In the genomic region with DNA sequence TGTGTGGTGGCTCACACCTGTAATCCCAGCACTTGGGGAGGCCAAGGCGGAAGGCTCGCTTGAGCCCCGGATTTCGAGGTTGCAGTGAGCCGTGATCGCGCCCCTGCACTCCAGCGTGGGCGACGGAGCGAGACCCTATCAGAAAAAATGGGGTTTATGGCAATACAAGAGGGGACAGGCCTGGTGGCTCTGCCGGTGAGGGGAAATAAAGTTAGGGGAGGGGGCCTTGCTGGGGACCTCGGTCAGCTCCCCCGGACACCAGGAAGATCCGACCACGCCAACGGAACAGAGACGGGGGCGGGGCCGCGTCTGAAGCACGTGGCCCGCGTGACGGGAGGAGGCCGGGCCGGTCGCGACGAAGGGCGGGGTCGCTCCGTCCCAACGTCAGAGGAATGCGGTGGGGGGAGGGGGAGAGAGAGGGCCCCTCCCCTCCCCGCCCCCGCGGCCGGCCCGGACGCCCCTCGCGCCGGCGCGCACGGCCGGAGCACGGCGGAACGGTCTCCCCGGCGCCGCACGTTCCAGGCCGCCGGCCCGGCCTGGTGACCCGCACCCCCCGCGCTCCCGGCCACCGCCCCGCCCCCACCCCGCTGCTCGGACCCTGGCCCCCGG, we compare ENCODE assay signal across 8 cellular contexts. TPM values are rescaled to one million over a fixed set of nuclear protein-coding genes. Genes with fewer than 3 reads are reported as not detected.
DNase-seq lines count a peak whose midpoint lies in the region; ATAC-seq and TF ChIP-seq lines count a peak whose summit lies in the region.

No MANE protein-coding gene starts in this region.

- peaks cover 16% of the 10 kb centered on the region for H3K36me3 ChIP-seq in CD8-positive, alpha-beta T cell (ENCODE audit: insufficient read depth, low read length)
- H3K36me3 ChIP-seq in prostate gland = peaks cover 0 to 5% of the 10 kb centered on the region in 2 donors
- H3K36me3 ChIP-seq in upper lobe of right lung = peaks cover 11% of the 10 kb centered on the region

- H3K27me3 ChIP-seq in CD8-positive, alpha-beta T cell (ENCODE audit: insufficient read depth, low read length) = no peaks in the 10 kb centered on the region
- no peaks in the 10 kb centered on the region for H3K27me3 ChIP-seq in prostate gland (replicated peaks; ENCODE audit: insufficient read depth)
- no peaks in the 10 kb centered on the region for H3K27me3 ChIP-seq in upper lobe of right lung

- peak overlapping the region; percentile 97 for H3K4me3 Mint-ChIP-seq in CD8-positive, alpha-beta T cell

- H3K27ac Mint-ChIP-seq in CD8-positive, alpha-beta T cell = peak overlapping the region; percentile 99

- POLR2A ChIA-PET in CD8-positive, alpha-beta T cell (lab: Charles Lee) = interaction anchor here (1.1 to 3.4 kb wide), 6 partner anchors 10 to 204 kb away, joined by 3 to 46 read pairs (median 18); a partner anchor contains a TSS

- H3K4me1 Mint-ChIP-seq in CD8-positive, alpha-beta T cell (ENCODE audit: low read depth) = peaks cover 41% of the 10 kb centered on the region

- peak; percentile 75 to 90 (median 89) for DNase-seq in CD8-positive, alpha-beta T cell
- DNase-seq in GOT3 (lab: John Stamatoyannopoulos, UW) (peak; percentile 63), NCI-H146 (lab: John Stamatoyannopoulos, UW) (peak; percentile 94), T-helper 1 cell (peak; percentile 84 to 92 (median 85)), amniotic stem cell (lab: John Stamatoyannopoulos, UW) (peak; percentile 80), left ventricle myocardium superior (peak; percentile 97), prostate gland (ENCODE audit: low spot score) (peak; percentile 96), upper lobe of right lung (peak; percentile 97)

- peak; percentile 8 for ATAC-seq in CD8-positive, alpha-beta T cell
- ATAC-seq in left ventricle myocardium superior (peak; percentile 59), upper lobe of right lung (peak; percentile 72)

- peak overlapping the region; percentile 85 for H3K27ac ChIP-seq in CD8-positive, alpha-beta T cell (ENCODE audit: low read depth, low read length)
- H3K27ac ChIP-seq in prostate gland = peak overlapping the region; percentile 95 to 98
- H3K27ac ChIP-seq in upper lobe of right lung = peak overlapping the region; percentile 99

- no peaks in the 10 kb centered on the region for H3K9me3 Mint-ChIP-seq in CD8-positive, alpha-beta T cell

- intact Hi-C loops in CD8-positive, alpha-beta T cell (cut with DNase I, micrococcal nuclease) = loop anchor here (1.0 to 10.0 kb wide), 6 partner anchors 18 to 1866 kb away; a partner anchor contains a TSS
- intact Hi-C loops in left ventricle myocardium superior (cut with micrococcal nuclease) = no loop called here
- intact Hi-C loops in prostate gland (cut with DNase I) = loop anchor here (5.0 kb wide), 2 partner anchors 46 to 204 kb away; a partner anchor contains a TSS
- intact Hi-C loops in upper lobe of right lung (cut with DNase I) = no loop called here

- no peaks in the 10 kb centered on the region for H3K27me3 Mint-ChIP-seq in CD8-positive, alpha-beta T cell (ENCODE audit: low read depth)

- peak; percentile 91 for TF ChIP-seq POLR2A in prostate gland (IDR thresholded peaks at IDR 0.05)

- peaks cover 42% of the 10 kb centered on the region for H3K4me1 ChIP-seq in CD8-positive, alpha-beta T cell (ENCODE audit: insufficient read depth, low read length)
- H3K4me1 ChIP-seq in prostate gland (replicated peaks) = peaks cover 14% of the 10 kb centered on the region
- peaks cover 30% of the 10 kb centered on the region for H3K4me1 ChIP-seq in upper lobe of right lung

- CTCF ChIA-PET in CD8-positive, alpha-beta T cell (lab: Charles Lee) = interaction anchor here (0.9 to 3.8 kb wide), 5 partner anchors 10 to 27 kb away, joined by 3 to 28 read pairs (median 5); a partner anchor contains a TSS

- H3K9me3 ChIP-seq in CD8-positive, alpha-beta T cell (ENCODE audit: low read length) = no peaks in the 10 kb centered on the region
- H3K9me3 ChIP-seq in prostate gland = no peaks in the 10 kb centered on the region
- no peaks in the 10 kb centered on the region for H3K9me3 ChIP-seq in upper lobe of right lung

- no peak for TF ChIP-seq CTCF in CD8-positive, alpha-beta T cell (IDR thresholded peaks at IDR 0.05)
- TF ChIP-seq CTCF in prostate gland (IDR thresholded peaks at IDR 0.05) = no peak
- no peak for TF ChIP-seq CTCF in upper lobe of right lung (IDR thresholded peaks at IDR 0.05)

- H3K4me3 ChIP-seq in CD8-positive, alpha-beta T cell (ENCODE audit: low read depth, low read length) = peak overlapping the region; percentile 70
- peak overlapping the region; percentile 64 to 80 for H3K4me3 ChIP-seq in prostate gland
- peak overlapping the region; percentile 77 for H3K4me3 ChIP-seq in upper lobe of right lung

- 0% methylated on average over 29 of the region's 67 CpGs for WGBS in prostate gland

- H3K36me3 Mint-ChIP-seq in CD8-positive, alpha-beta T cell = peaks cover 36% of the 10 kb centered on the region

RNA-seq across cellular contexts. Expression of a gene that starts 1.9 kb away (rescaled TPM):
- 100 to 1,000 TPM; 615 to 625 TPM for total RNA-seq in CD8-positive, alpha-beta T cell
- total RNA-seq in left ventricle myocardium superior (171 TPM), prostate gland (100 to 1,000 TPM; 210 to 231 TPM), upper lobe of right lung (248 TPM)

RNA-seq across cellular contexts. Expression of a gene that starts 20.1 kb away (rescaled TPM):
- 10 to 100 TPM; 30.1 to 32.8 TPM for total RNA-seq in CD8-positive, alpha-beta T cell
- total RNA-seq in left ventricle myocardium superior (1,171 TPM), prostate gland (100 to 1,000 TPM; 129 to 158 TPM), upper lobe of right lung (210 TPM)

RNA-seq across cellular contexts. Expression of a gene that starts 26.3 kb away (rescaled TPM):
- 10 to 100 TPM; 18.1 to 18.4 TPM for total RNA-seq in CD8-positive, alpha-beta T cell
- 4.5 TPM for total RNA-seq in left ventricle myocardium superior
- 10 to 100 TPM in 1 of 2 donors, 1 to 10 TPM in 1; 3.1 to 10.2 TPM for total RNA-seq in prostate gland
- 12.0 TPM for total RNA-seq in upper lobe of right lung

RNA-seq across cellular contexts. Expression of a gene that starts 39.0 kb away (rescaled TPM):
- 1 to 10 TPM; 1.8 to 3.4 TPM for total RNA-seq in CD8-positive, alpha-beta T cell
- total RNA-seq in left ventricle myocardium superior = 0.47 TPM
- 1 to 10 TPM in 1 of 2 donors, under 1 TPM in 1; 0.91 to 3.7 TPM for total RNA-seq in prostate gland
- 3.7 TPM for total RNA-seq in upper lobe of right lung

RNA-seq across cellular contexts. Expression of a gene that starts 47.7 kb away (rescaled TPM):
- 10 to 100 TPM; 90.6 to 95.1 TPM for total RNA-seq in CD8-positive, alpha-beta T cell
- 94.4 TPM for total RNA-seq in left ventricle myocardium superior
- total RNA-seq in prostate gland = 10 to 100 TPM; 55.8 to 89.0 TPM
- 59.2 TPM for total RNA-seq in upper lobe of right lung

Comparison
In these comparisons a context has a peak if more than half of its experiments do, and no peak if none do; other contexts are left out.
1. Peak in every context shown above with its lines: DNase-seq, ATAC-seq, H3K4me3 ChIP-seq and H3K27ac ChIP-seq.
2. ATAC-seq: peak in every context shown above with its lines; median percentile 72 in upper lobe of right lung; 59 in left ventricle myocardium superior; 8 in CD8-positive, alpha-beta T cell.
3. intact Hi-C loops: an anchor here in CD8-positive, alpha-beta T cell (1.0 to 10.0 kb wide) and prostate gland (5.0 kb wide); none called in left ventricle myocardium superior and upper lobe of right lung.